8 cellular contexts compared by ENCODE assay signal in the genomic region with DNA sequence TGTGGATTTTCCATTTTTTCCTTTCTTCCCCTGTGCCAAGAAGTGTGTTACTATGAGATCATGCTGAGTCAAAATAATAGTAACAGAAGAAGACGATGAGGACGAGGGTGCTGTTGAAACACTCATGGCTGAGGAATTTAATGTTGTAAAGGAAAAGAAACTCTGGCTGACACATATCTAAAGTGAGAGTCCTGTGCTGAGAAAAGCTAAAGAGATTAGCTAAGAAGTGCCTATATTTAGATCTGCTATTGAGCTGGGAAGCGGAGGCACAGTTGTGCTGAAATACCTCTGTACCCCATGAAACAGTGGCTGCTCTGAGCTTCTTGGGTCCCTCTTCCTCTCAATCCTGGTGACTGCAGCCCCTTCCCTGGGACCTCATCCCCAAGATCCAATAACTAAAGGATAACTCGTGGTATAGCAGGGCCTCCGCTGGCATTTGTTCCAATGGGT. TPM values are rescaled to one million over a fixed set of nuclear protein-coding genes. Genes with fewer than 3 reads are reported as not detected.
A peak's percentile ranks its signal among the peaks of the same experiment; 100 is the strongest.
DNase-seq lines count a peak whose midpoint lies in the region; ATAC-seq and TF ChIP-seq lines count a peak whose summit lies in the region.

No MANE protein-coding gene starts in this region.

- H3K27ac Mint-ChIP-seq in natural killer cell treated with Interleukin-12 subunit alpha and Interleukin-12 subunit beta and Interleukin-15 and Interleukin-18, amount 100 ng/mL, for 72 hours, result peak overlapping the region; percentile 93 to 98

- no peak for TF ChIP-seq CTCF in astrocyte of the spinal cord (IDR thresholded peaks at IDR 0.05; ENCODE audit: low read depth, low read length)

- peaks cover 19% of the 10 kb centered on the region for H3K36me3 Mint-ChIP-seq in natural killer cell treated with Interleukin-12 subunit alpha and Interleukin-12 subunit beta and Interleukin-15 and Interleukin-18, amount 100 ng/mL, for 72 hours

- H3K9me3 Mint-ChIP-seq in natural killer cell treated with Interleukin-12 subunit alpha and Interleukin-12 subunit beta and Interleukin-15 and Interleukin-18, amount 100 ng/mL, for 72 hours, result no peaks in the 10 kb centered on the region

- in situ Hi-C loops in astrocyte of the spinal cord (cut with HindIII; ENCODE audit: low sequenced_read_pairs), result no loop called here

- POLR2A ChIA-PET in HEK293T (lab: Yijun Ruan, JAX), result no interaction called here

- H3K4me3 Mint-ChIP-seq in natural killer cell treated with Interleukin-12 subunit alpha and Interleukin-12 subunit beta and Interleukin-15 and Interleukin-18, amount 100 ng/mL, for 72 hours, result peak overlapping the region; percentile 85

- no peak overlapping the region for H3K4me3 ChIP-seq in astrocyte of the spinal cord (ENCODE audit: low read depth, low read length)

- H3K27me3 Mint-ChIP-seq in natural killer cell treated with Interleukin-12 subunit alpha and Interleukin-12 subunit beta and Interleukin-15 and Interleukin-18, amount 100 ng/mL, for 72 hours, result no peaks in the 10 kb centered on the region

- DNase-seq in stimulated activated CD4-positive, alpha-beta T cell treated with anti-CD3 and anti-CD28 coated beads, Interleukin-4, amount 100 ng/mL, for 24 hours, result peak; percentile 40
- no peak for DNase-seq in stimulated activated CD4-positive, alpha-beta T cell treated with anti-CD3 and anti-CD28 coated beads, Interleukin-4, amount 100 ng/mL, for 1 hour
- peak; percentile 92 for DNase-seq in astrocyte of the spinal cord (ENCODE audit: low read depth, low spot score)
- DNase-seq in natural killer cell treated with Interleukin-12 subunit alpha and Interleukin-12 subunit beta and Interleukin-15 and Interleukin-18, amount 100 ng/mL, for 72 hours (ENCODE audit: low spot score), result peak; percentile 69
- no peak for DNase-seq in NCI-H1436 (lab: John Stamatoyannopoulos, UW)
- no peak for DNase-seq in HEK293T (ENCODE audit: extremely low spot score)
- no peak for DNase-seq in DMS79 (lab: John Stamatoyannopoulos, UW)

- peak; percentile 18 for ATAC-seq in HG03571 (IDR thresholded peaks at IDR 0.05; ENCODE audit: unreplicated experiment)
- peak; percentile 39 to 62 for ATAC-seq in natural killer cell treated with Interleukin-12 subunit alpha and Interleukin-12 subunit beta and Interleukin-15 and Interleukin-18, amount 100 ng/mL, for 72 hours

- CTCF ChIA-PET in HEK293T (lab: Yijun Ruan, JAX), result interaction anchor here (1.2 to 3.2 kb wide), 2 partner anchors 11 to 21 kb away, joined by 4 to 12 read pairs; no protein-coding TSS in a partner anchor

- H3K4me1 Mint-ChIP-seq in natural killer cell treated with Interleukin-12 subunit alpha and Interleukin-12 subunit beta and Interleukin-15 and Interleukin-18, amount 100 ng/mL, for 72 hours (ENCODE audit: low read depth in 2 of 2), result peaks cover 66% of the 10 kb centered on the region in 2 donors

TF ChIP-seq in HEK293T, 16 proteins besides CTCF, POLR2A, EP300 and RAD21:
- TF ChIP-seq NFRKB (IDR thresholded peaks at IDR 0.05), result no peak
- TF ChIP-seq TARDBP (IDR thresholded peaks at IDR 0.05), result no peak
- TF ChIP-seq L3MBTL2 (conservative IDR thresholded peaks at IDR 0.05), result no peak
- TF ChIP-seq FOXA1 (IDR thresholded peaks at IDR 0.05), result no peak
- no peak for TF ChIP-seq HDGF (IDR thresholded peaks at IDR 0.05; ENCODE audit: borderline replicate concordance)
- no peak for TF ChIP-seq BHLHE40 (IDR thresholded peaks at IDR 0.05; ENCODE audit: borderline replicate concordance)
- TF ChIP-seq SUZ12 (IDR thresholded peaks at IDR 0.05), result no peak
- TF ChIP-seq ARNT (IDR thresholded peaks at IDR 0.05), result no peak
- TF ChIP-seq ELF4 (IDR thresholded peaks at IDR 0.05), result no peak
- no peak for TF ChIP-seq LEF1 (IDR thresholded peaks at IDR 0.05; ENCODE audit: borderline replicate concordance)
- no peak for TF ChIP-seq FOXK2 (IDR thresholded peaks at IDR 0.05)
- no peak for TF ChIP-seq SP1 (IDR thresholded peaks at IDR 0.05)
- TF ChIP-seq CTBP1 (IDR thresholded peaks at IDR 0.05; ENCODE audit: borderline replicate concordance), result no peak
- TF ChIP-seq, protein P1, sequence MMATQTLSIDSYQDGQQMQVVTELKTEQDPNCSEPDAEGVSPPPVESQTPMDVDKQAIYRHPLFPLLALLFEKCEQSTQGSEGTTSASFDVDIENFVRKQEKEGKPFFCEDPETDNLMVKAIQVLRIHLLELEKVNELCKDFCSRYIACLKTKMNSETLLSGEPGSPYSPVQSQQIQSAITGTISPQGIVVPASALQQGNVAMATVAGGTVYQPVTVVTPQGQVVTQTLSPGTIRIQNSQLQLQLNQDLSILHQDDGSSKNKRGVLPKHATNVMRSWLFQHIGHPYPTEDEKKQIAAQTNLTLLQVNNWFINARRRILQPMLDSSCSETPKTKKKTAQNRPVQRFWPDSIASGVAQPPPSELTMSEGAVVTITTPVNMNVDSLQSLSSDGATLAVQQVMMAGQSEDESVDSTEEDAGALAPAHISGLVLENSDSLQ (IDR thresholded peaks at IDR 0.05), result no peak

RNA-seq across cellular contexts. Expression of gene SYTL3, which starts 1.1 kb away (rescaled TPM):
- total RNA-seq in natural killer cell treated with Interleukin-12 subunit alpha and Interleukin-12 subunit beta and Interleukin-15 and Interleukin-18, amount 100 ng/mL, for 72 hours, result 100 to 1,000 TPM; 199 to 246 TPM

RNA-seq across cellular contexts. Expression of gene DYNLT1, which starts 4.2 kb away (rescaled TPM):
- 100 to 1,000 TPM; 117 to 157 TPM for total RNA-seq in natural killer cell treated with Interleukin-12 subunit alpha and Interleukin-12 subunit beta and Interleukin-15 and Interleukin-18, amount 100 ng/mL, for 72 hours

Comparison
In these comparisons a context has a peak if more than half of its experiments do, and no peak if none do; other contexts are left out.
1. DNase-seq: peak in stimulated activated CD4-positive, alpha-beta T cell treated with anti-CD3 and anti-CD28 coated beads, Interleukin-4, amount 100 ng/mL, for 24 hours (single experiment), astrocyte of the spinal cord (single experiment) and natural killer cell treated with Interleukin-12 subunit alpha and Interleukin-12 subunit beta and Interleukin-15 and Interleukin-18, amount 100 ng/mL, for 72 hours (single experiment); none in stimulated activated CD4-positive, alpha-beta T cell treated with anti-CD3 and anti-CD28 coated beads, Interleukin-4, amount 100 ng/mL, for 1 hour (single experiment), NCI-H1436 (single experiment), HEK293T (single experiment) and DMS79 (single experiment).